In genomic region chr1:226736908-226737818, GRCh38 we compare ENCODE assay signal across 2 cellular contexts.
TF ChIP-seq lines count a peak whose summit lies in the region.

No MANE protein-coding gene starts in this region.

TF ChIP-seq in SK-N-SH treated with all-trans-retinoic acid at 6 μM for 48 hours, 23 proteins besides CTCF, POLR2A, EP300 and RAD21 (continued from another document):
- TF ChIP-seq PPARA (CRISPR knock-in tag; IDR thresholded peaks at IDR 0.05; ENCODE audit: borderline replicate concordance) (no peak), POU6F1 (CRISPR knock-in tag; IDR thresholded peaks at IDR 0.05; ENCODE audit: borderline replicate concordance, low read depth) (no peak), RARB (CRISPR knock-in tag; IDR thresholded peaks at IDR 0.05) (no peak), ZNF8 (CRISPR knock-in tag; IDR thresholded peaks at IDR 0.05) (no peak), PATZ1 (CRISPR knock-in tag; IDR thresholded peaks at IDR 0.05; ENCODE audit: borderline replicate concordance) (no peak), BACH2 (CRISPR knock-in tag; IDR thresholded peaks at IDR 0.05; ENCODE audit: borderline replicate concordance) (no peak), CSDC2 (CRISPR knock-in tag; IDR thresholded peaks at IDR 0.05) (no peak), ZC3H10 (CRISPR knock-in tag; IDR thresholded peaks at IDR 0.05) (no peak), ISL1 (CRISPR knock-in tag; IDR thresholded peaks at IDR 0.05) (no peak), CSRNP3 (CRISPR knock-in tag; IDR thresholded peaks at IDR 0.05) (no peak)
TF ChIP-seq in SK-N-SH treated with all-trans-retinoic acid at 6 μM for 48 hours: peak in this region for 0.

TF ChIP-seq in GM12878, 131 proteins besides CTCF, POLR2A, EP300 and RAD21 (continued from another document and continues in another):
- TF ChIP-seq BCL3 (IDR thresholded peaks at IDR 0.05; ENCODE audit: borderline replicate concordance, insufficient read depth, low read depth, low read length, poor library complexity, severe bottlenecking) (no peak), RAD51 (IDR thresholded peaks at IDR 0.05) (no peak), BHLHE40 (IDR thresholded peaks at IDR 0.05; ENCODE audit: borderline replicate concordance in 1 of 2, low read depth in 2 of 2, low read length in 1 of 2) (peak in 1 of 2 experiments; percentile 25; a peak in 2 of 4 replicates), ESRRA (IDR thresholded peaks at IDR 0.05; ENCODE audit: low read length) (no peak), SMARCA5 (IDR thresholded peaks at IDR 0.05) (no peak), BRCA1 (IDR thresholded peaks at IDR 0.05; ENCODE audit: low read depth, low read length) (no peak), MYB (IDR thresholded peaks at IDR 0.05; ENCODE audit: borderline replicate concordance, low read depth, low read length) (no peak), POLR2AphosphoS5 (IDR thresholded peaks at IDR 0.05; ENCODE audit: low read length) (no peak), NR2F1 (conservative IDR thresholded peaks at IDR 0.05) (0 out of 2 replicates have a peak, but pooled peaks have one; percentile 7), ZBTB4 (CRISPR knock-in tag; IDR thresholded peaks at IDR 0.05) (no peak), IKZF1 (conservative IDR thresholded peaks at IDR 0.05) (0 out of 2 replicates have a peak, but pooled peaks have one; percentile 24), ASH2L (IDR thresholded peaks at IDR 0.05; ENCODE audit: borderline replicate concordance, low read depth) (no peak), TCF7 (IDR thresholded peaks at IDR 0.05; ENCODE audit: borderline replicate concordance) (no peak), MYC (IDR thresholded peaks at IDR 0.05; ENCODE audit: insufficient read depth, insufficient read length, insufficient replicate concordance, low read length, severe bottlenecking) (no peak), TARDBP (IDR thresholded peaks at IDR 0.05; ENCODE audit: borderline replicate concordance) (no peak), ZNF24 (IDR thresholded peaks at IDR 0.05) (no peak), YBX1 (IDR thresholded peaks at IDR 0.05) (no peak), SP1 (IDR thresholded peaks at IDR 0.05; ENCODE audit: low read depth, low read length) (no peak), CEBPZ (IDR thresholded peaks at IDR 0.05; ENCODE audit: low read depth, low read length) (no peak), SRF (IDR thresholded peaks at IDR 0.05; ENCODE audit: low read depth in 2 of 2, low read length in 2 of 2) (no peak), EZH2 (IDR thresholded peaks at IDR 0.05; ENCODE audit: borderline replicate concordance, control insufficient read depth, low read depth, low read length) (no peak), KDM1A (IDR thresholded peaks at IDR 0.05; ENCODE audit: borderline replicate concordance) (no peak), EED (IDR thresholded peaks at IDR 0.05; ENCODE audit: low read depth) (no peak; the same call in 1 of the 2 replicates), RUNX3 (IDR thresholded peaks at IDR 0.05; ENCODE audit: low read length) (no peak), ELK1 (IDR thresholded peaks at IDR 0.05; ENCODE audit: low read depth, low read length) (no peak), SMAD1 (IDR thresholded peaks at IDR 0.05; ENCODE audit: low read depth, partially characterized antibody) (no peak), GABPA (IDR thresholded peaks at IDR 0.05; ENCODE audit: low read depth) (no peak), PRDM15 (CRISPR knock-in tag; IDR thresholded peaks at IDR 0.05) (no peak), NKRF (conservative IDR thresholded peaks at IDR 0.05) (0 out of 2 replicates have a peak, but pooled peaks have one; percentile 48), RB1 (IDR thresholded peaks at IDR 0.05; ENCODE audit: borderline replicate concordance) (no peak; the same call in 1 of the 2 replicates), NR2C1 (IDR thresholded peaks at IDR 0.05) (no peak), KLF5 (IDR thresholded peaks at IDR 0.05; ENCODE audit: partially characterized antibody) (no peak), TCF3 (IDR thresholded peaks at IDR 0.05; ENCODE audit: borderline replicate concordance, insufficient read depth, low read depth, low read length) (0 out of 2 replicates have a peak, but pooled peaks have one; percentile 57), YY1 (IDR thresholded peaks at IDR 0.05; ENCODE audit: low read depth, low read length) (0 out of 2 replicates have a peak, but pooled peaks have one; percentile 1), NBN (IDR thresholded peaks at IDR 0.05) (no peak), EGR1 (IDR thresholded peaks at IDR 0.05; ENCODE audit: borderline replicate concordance in 1 of 2, low read depth in 2 of 2, low read length in 2 of 2) (peak in 1 of 2 experiments; percentile 32; a peak in 1 of 3 replicates), TCF12 (IDR thresholded peaks at IDR 0.05; ENCODE audit: low read depth, low read length) (0 out of 2 replicates have a peak, but pooled peaks have one; percentile 7), RBBP5 (conservative IDR thresholded peaks at IDR 0.05) (no peak), ZNF217 (IDR thresholded peaks at IDR 0.05) (no peak), NFXL1 (IDR thresholded peaks at IDR 0.05; ENCODE audit: borderline replicate concordance) (no peak)
